28 cellular contexts compared by ENCODE assay signal in genomic region chr3:180017846-180018245, GRCh38. TPM values are rescaled to one million over a fixed set of nuclear protein-coding genes. Genes with fewer than 3 reads are reported as not detected.
"Had no signal": no experiment of that assay in that cellular context is flagged by ENCODE, and none has a peak within 500 bp of the region (broad histone marks: within the 10 kb centered on the region; RNA-seq: fewer than 3 reads in every experiment).

No MANE protein-coding gene starts in this region.

- H3K27me3 ChIP-seq: left lung, pancreas, right atrium auricular region, right lobe of liver, testis, thyroid gland, transverse colon, upper lobe of left lung, vagina had no signal

- H3K9me3 ChIP-seq: left lung, lower lobe of right lung, pancreas, psoas muscle, right atrium auricular region, right lobe of liver, testis, thyroid gland, transverse colon, upper lobe of left lung, vagina had no signal

- H3K4me1 Mint-ChIP-seq: naive thymus-derived CD8-positive, alpha-beta T cell; nephron; neural crest cell; stimulated activated memory B cell treated with anti-CD40 and anti-IgM and Interleukin-4, amounts not matched to agents 10 μg/mL and 1 μg/mL and 100 μg/mL, for 72 hours; stimulated activated naive CD8-positive, alpha-beta T cell treated with anti-CD3 and anti-CD28 coated beads, Interleukin-15, amount 100 ng/mL, for 72 hours had no signal

- H3K27ac Mint-ChIP-seq: naive thymus-derived CD8-positive, alpha-beta T cell; nephron; stimulated activated memory B cell treated with anti-CD40 and anti-IgM and Interleukin-4, amounts not matched to agents 10 μg/mL and 1 μg/mL and 100 μg/mL, for 72 hours; stimulated activated naive CD8-positive, alpha-beta T cell treated with anti-CD3 and anti-CD28 coated beads, Interleukin-15, amount 100 ng/mL, for 72 hours had no signal

- H3K4me3 ChIP-seq: left lung, lower lobe of right lung, pancreas, psoas muscle, right atrium auricular region, right lobe of liver, smooth muscle cell, testis, thyroid gland, transverse colon, upper lobe of left lung, vagina had no signal

- H3K4me1 ChIP-seq: left lung, lower lobe of right lung, pancreas, psoas muscle, right atrium auricular region, right lobe of liver, testis, thyroid gland, transverse colon, upper lobe of left lung, vagina had no signal

- DNase-seq: kidney; left colon; left lung; lower lobe of right lung; mammary epithelial cell; mesenchymal stem cell; naive thymus-derived CD8-positive, alpha-beta T cell; pancreas; psoas muscle; right lobe of liver; stimulated activated CD4-positive, alpha-beta T cell treated with anti-CD3 and anti-CD28 coated beads, Interleukin-1b, Interleukin-23, amount 100 ng/mL, for 48 hours; stimulated activated CD4-positive, alpha-beta T cell treated with anti-CD3 and anti-CD28 coated beads, Interleukin-2, amount 100 ng/mL, for 48 hours; stimulated activated CD4-positive, alpha-beta T cell treated with anti-CD3 and anti-CD28 coated beads, Interleukin-4, amount 100 ng/mL, for 4 hours; stimulated activated CD8-positive, alpha-beta memory T cell treated with anti-CD3 and anti-CD28 coated beads, Interleukin-4, amount 100 ng/mL, for 48 hours; stimulated activated naive CD4-positive, alpha-beta T cell treated with Interleukin-2 at 50 U/mL for 16 hours; stimulated activated naive CD8-positive, alpha-beta T cell treated with anti-CD3 and anti-CD28 coated beads, Interleukin-15, amount 100 ng/mL, for 72 hours; testis; thyroid gland; transverse colon; upper lobe of left lung had no signal

- H3K36me3 ChIP-seq: left lung, lower lobe of right lung, pancreas, right atrium auricular region, right lobe of liver, thyroid gland, transverse colon, upper lobe of left lung, vagina had no signal

- H3K4me2 ChIP-seq: smooth muscle cell had no signal

- H3K27ac ChIP-seq: left lung, lower lobe of right lung, pancreas, psoas muscle, right atrium auricular region, right lobe of liver, testis, thyroid gland, transverse colon, upper lobe of left lung, vagina had no signal

- H3K36me3 Mint-ChIP-seq: naive thymus-derived CD8-positive, alpha-beta T cell; stimulated activated memory B cell treated with anti-CD40 and anti-IgM and Interleukin-4, amounts not matched to agents 10 μg/mL and 1 μg/mL and 100 μg/mL, for 72 hours had no signal

- H3K4me3 Mint-ChIP-seq: naive thymus-derived CD8-positive, alpha-beta T cell; nephron; neural crest cell; stimulated activated memory B cell treated with anti-CD40 and anti-IgM and Interleukin-4, amounts not matched to agents 10 μg/mL and 1 μg/mL and 100 μg/mL, for 72 hours; stimulated activated naive CD8-positive, alpha-beta T cell treated with anti-CD3 and anti-CD28 coated beads, Interleukin-15, amount 100 ng/mL, for 72 hours had no signal

- ATAC-seq: left colon; left lung; lower lobe of right lung; naive thymus-derived CD8-positive, alpha-beta T cell; psoas muscle; right lobe of liver; stimulated activated memory B cell treated with anti-CD40 and anti-IgM and Interleukin-4, amounts not matched to agents 10 μg/mL and 1 μg/mL and 100 μg/mL, for 72 hours; stimulated activated naive CD8-positive, alpha-beta T cell treated with anti-CD3 and anti-CD28 coated beads, Interleukin-15, amount 100 ng/mL, for 72 hours had no signal

- H3K9me3 Mint-ChIP-seq: naive thymus-derived CD8-positive, alpha-beta T cell; nephron; neural crest cell; stimulated activated memory B cell treated with anti-CD40 and anti-IgM and Interleukin-4, amounts not matched to agents 10 μg/mL and 1 μg/mL and 100 μg/mL, for 72 hours; stimulated activated naive CD8-positive, alpha-beta T cell treated with anti-CD3 and anti-CD28 coated beads, Interleukin-15, amount 100 ng/mL, for 72 hours had no signal

- H3K27me3 Mint-ChIP-seq: stimulated activated memory B cell treated with anti-CD40 and anti-IgM and Interleukin-4, amounts not matched to agents 10 μg/mL and 1 μg/mL and 100 μg/mL, for 72 hours; stimulated activated naive CD8-positive, alpha-beta T cell treated with anti-CD3 and anti-CD28 coated beads, Interleukin-15, amount 100 ng/mL, for 72 hours had no signal

RNA-seq across cellular contexts. Expression of gene PEX5L, which starts 18.9 kb away (rescaled TPM):
- total RNA-seq: kidney; left colon; left lung; liver; lower lobe of right lung; naive thymus-derived CD8-positive, alpha-beta T cell; psoas muscle; right lobe of liver; skeletal muscle tissue; smooth muscle cell; upper lobe of left lung; vagina had no signal
